In the genomic region with DNA sequence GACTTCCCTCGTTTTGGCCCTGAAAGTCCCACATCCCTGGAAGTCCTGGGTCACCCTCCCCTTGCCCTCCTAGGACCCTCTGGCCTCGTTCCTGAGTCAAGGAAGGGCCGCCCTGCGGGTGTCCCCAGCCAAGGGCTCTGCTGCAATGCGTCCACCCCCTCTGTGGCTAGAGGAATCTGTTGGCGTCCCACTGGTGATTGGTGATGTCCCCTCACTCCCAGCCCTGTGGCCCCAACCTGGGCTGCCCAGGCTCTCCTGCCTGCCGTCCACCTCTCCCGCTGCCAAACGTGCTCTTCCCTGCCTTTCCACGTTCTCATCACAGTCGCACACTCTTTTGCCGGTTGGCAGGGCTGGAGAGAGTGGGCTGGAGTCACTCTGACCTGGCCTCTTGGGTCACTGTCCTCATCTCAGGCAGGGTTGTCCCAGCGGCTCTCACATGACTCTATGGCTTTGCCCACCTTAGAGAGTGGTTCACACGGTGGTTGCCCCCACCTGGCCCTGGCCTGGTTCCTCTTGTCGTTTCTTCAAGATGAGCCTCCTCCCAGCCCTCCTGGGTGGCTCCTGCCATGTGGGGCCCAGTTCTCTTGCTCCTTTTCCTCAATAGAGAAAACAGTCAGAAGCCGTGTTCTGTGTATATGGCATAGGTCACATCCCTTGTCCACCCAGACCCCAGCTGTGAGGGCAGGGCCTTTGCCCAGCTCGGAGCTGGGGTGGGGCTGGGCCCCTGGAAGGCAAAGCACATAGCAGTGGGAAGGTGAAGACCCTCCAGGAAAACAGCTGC, we compare ENCODE assay signal across 9 cellular contexts.
DNase-seq lines count a peak whose midpoint lies in the region; ATAC-seq and TF ChIP-seq lines count a peak whose summit lies in the region.
"Had no signal": no experiment of that assay in that cellular context is flagged by ENCODE, and none has a peak within 500 bp of the region (broad histone marks: within the 10 kb centered on the region; RNA-seq: fewer than 3 reads in every experiment).

No MANE protein-coding gene starts in this region.

- H3K9ac ChIP-seq in Loucy (ENCODE audit: low read depth, low read length, poor library complexity, severe bottlenecking): peak overlapping the region; percentile 96
- H3K9ac ChIP-seq: KMS-11 had no signal

- 92 to 93% methylated on average over 17 of the region's 17 CpGs for WGBS in heart right ventricle, 2 donors

- H3K4me1 Mint-ChIP-seq in type B pancreatic cell (ENCODE audit: unreplicated experiment): peaks cover 25% of the 10 kb centered on the region

- H3K9me3 ChIP-seq in heart right ventricle: no peaks in the 10 kb centered on the region
- H3K9me3 ChIP-seq in Loucy (ENCODE audit: insufficient read depth, low read depth, low read length): no peaks in the 10 kb centered on the region

- no peaks in the 10 kb centered on the region for H4K20me1 ChIP-seq in Loucy (ENCODE audit: insufficient read depth, low read length, poor library complexity, severe bottlenecking)

- H3K4me3 ChIP-seq in heart right ventricle: no peak overlapping the region
- H3K4me3 ChIP-seq in Loucy (ENCODE audit: low read length, poor library complexity, severe bottlenecking): peak overlapping the region; percentile 95

- H2AFZ ChIP-seq in Loucy (ENCODE audit: low read length): peak overlapping the region; percentile 40

- no peak for TF ChIP-seq CTCF in heart right ventricle (IDR thresholded peaks at IDR 0.05)
- TF ChIP-seq CTCF in Loucy (conservative IDR thresholded peaks at IDR 0.05; ENCODE audit: low read length): no peak
- no peak for TF ChIP-seq CTCF in type B pancreatic cell (conservative IDR thresholded peaks at IDR 0.05)

- intact Hi-C loops in Right ventricle myocardium inferior (cut with DNase I): no loop called here
- intact Hi-C loops in heart right ventricle (cut with DNase I): loop anchor here in 1 of 10 donors (10.0 kb wide), 1 partner anchor 52 kb away; no protein-coding TSS in a partner anchor

- no peaks in the 10 kb centered on the region for H3K36me3 ChIP-seq in heart right ventricle
- no peaks in the 10 kb centered on the region for H3K36me3 ChIP-seq in Loucy (ENCODE audit: insufficient read depth, low read length)

- H3F3A ChIP-seq in Loucy (ENCODE audit: low read depth): no peaks in the 10 kb centered on the region

- peaks cover 7% of the 10 kb centered on the region; the same call in 1 of the 2 replicates for H3K79me2 ChIP-seq in Loucy (ENCODE audit: insufficient read depth, low read length)

- DNase-seq in Right ventricle myocardium inferior (ENCODE audit: missing footprints) (peak; percentile 31), heart right ventricle (no peak), germinal center (ENCODE audit: low spot score) (peak; percentile 38), type B pancreatic cell (ENCODE audit: extremely low spot score, unreplicated experiment) (peak; percentile 61), HUDEP-2 (lab: John Stamatoyannopoulos, UW; ENCODE audit: unreplicated experiment in 76 of 76) (no peak), HCEC 1CT (no peak), HuH-7.5 (ENCODE audit: low spot score) (no peak)

- no peaks in the 10 kb centered on the region for H3K9me3 Mint-ChIP-seq in type B pancreatic cell

- H3K27ac ChIP-seq in heart right ventricle: no peak overlapping the region
- H3K27ac ChIP-seq: KMS-11 had no signal

- peaks cover 0 to 43% (median 18%) of the 10 kb centered on the region in 9 donors for H3K4me1 ChIP-seq in heart right ventricle
- H3K4me1 ChIP-seq in Loucy (ENCODE audit: insufficient read depth, low read length, poor library complexity, severe bottlenecking): peaks cover 34% of the 10 kb centered on the region

- H3K27me3 ChIP-seq in heart right ventricle (no peaks in the 10 kb centered on the region), Loucy (ENCODE audit: insufficient read depth, low read length, poor library complexity, severe bottlenecking) (no peaks in the 10 kb centered on the region)

- peak overlapping the region; percentile 77 for H3K4me2 ChIP-seq in Loucy (ENCODE audit: low read depth, low read length, poor library complexity, severe bottlenecking)

- H3K27ac Mint-ChIP-seq in type B pancreatic cell: peak overlapping the region; percentile 54

- H3K27me3 Mint-ChIP-seq in type B pancreatic cell: no peaks in the 10 kb centered on the region

- H3K36me3 Mint-ChIP-seq in type B pancreatic cell: no peaks in the 10 kb centered on the region

- H3K4me3 Mint-ChIP-seq in type B pancreatic cell: peak overlapping the region; percentile 58

- ATAC-seq in Right ventricle myocardium inferior: no peak
- ATAC-seq in heart right ventricle: no peak

- H3K9me2 ChIP-seq in Loucy (replicated peaks; ENCODE audit: low read depth, low read length): no peaks in the 10 kb centered on the region

Comparison
In these comparisons a context has a peak if more than half of its experiments do, and no peak if none do; other contexts are left out.
1. DNase-seq: peak in Right ventricle myocardium inferior (single experiment), germinal center (single experiment) and type B pancreatic cell (single experiment); none in heart right ventricle (0 of 2), HUDEP-2 (0 of 76), HCEC 1CT (single experiment) and HuH-7.5 (single experiment).